Comparison of ENCODE assay signal across 19 cellular contexts in the genomic region with DNA sequence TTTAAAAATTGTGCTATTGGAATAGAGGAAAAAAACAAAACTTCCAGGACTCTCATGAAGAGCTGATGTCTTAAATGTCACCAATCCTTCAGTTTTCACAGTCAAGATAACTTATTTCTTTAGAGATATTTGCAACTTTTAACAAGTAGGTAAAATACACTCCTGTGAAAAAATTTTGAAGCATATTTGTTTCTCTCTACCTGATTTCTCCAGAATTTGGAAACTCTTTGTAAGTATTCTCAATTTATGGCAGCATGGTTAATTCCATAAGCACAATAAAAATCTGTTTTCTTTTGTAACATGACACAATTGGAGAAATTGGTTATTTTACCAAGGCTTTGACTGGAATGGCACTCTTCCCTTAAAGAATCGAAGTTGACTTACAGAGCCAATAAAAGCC. TPM values are rescaled to one million over a fixed set of nuclear protein-coding genes. Genes with fewer than 3 reads are reported as not detected.
A peak's percentile ranks its signal among the peaks of the same experiment; 100 is the strongest.
DNase-seq lines count a peak whose midpoint lies in the region; ATAC-seq and TF ChIP-seq lines count a peak whose summit lies in the region.
"Had no signal": no experiment of that assay in that cellular context is flagged by ENCODE, and none has a peak within 500 bp of the region (broad histone marks: within the 10 kb centered on the region; RNA-seq: fewer than 3 reads in every experiment).

No MANE protein-coding gene starts in this region.

- no peaks in the 10 kb centered on the region for H3K79me2 ChIP-seq in mesendoderm (ENCODE audit: control insufficient read depth, insufficient read depth, low read length)

- H3K79me1 ChIP-seq in mesendoderm (ENCODE audit: low read length) = no peaks in the 10 kb centered on the region

- H3K27ac ChIP-seq in HEK293 (ENCODE audit: extremely low read depth, low read depth, low read length) (no peak overlapping the region), mesendoderm (ENCODE audit: low read depth, low read length) (no peak overlapping the region), RWPE1 (no peak overlapping the region), lower lobe of right lung (no peak overlapping the region)
- H3K27ac ChIP-seq: BLaER1 had no signal

- H3K36me3 Mint-ChIP-seq in activated CD4-positive, alpha-beta T cell treated with anti-CD3 and anti-CD28 coated beads, Interleukin-2, amount 10 ng/mL, durations not matched to agents 24 days and 14 days (ENCODE audit: low read depth) = peaks cover 54% of the 10 kb centered on the region

- no CpG with 5 or more reads among the region's 1 CpG for WGBS in mesendoderm (ENCODE audit: extremely low coverage, insufficient coverage, low lambda C conversion rate)

- POLR2A ChIA-PET in HEK293 (lab: Yijun Ruan, JAX) (no interaction called here), RWPE1 (lab: Yijun Ruan, JAX; ENCODE audit: low non-redundant PET) (no interaction called here)

- H3K4me1 ChIP-seq in HEK293 (ENCODE audit: control insufficient read depth, insufficient read depth, low read length) (no peaks in the 10 kb centered on the region), mesendoderm (ENCODE audit: control insufficient read depth, low read depth, low read length) (no peaks in the 10 kb centered on the region), lower lobe of right lung (peaks cover 47% of the 10 kb centered on the region)
- H3K4me1 ChIP-seq: BE2C had no signal

- no peak overlapping the region for H3K23ac ChIP-seq in mesendoderm (ENCODE audit: low read length)

- no peak overlapping the region for H4K5ac ChIP-seq in mesendoderm (ENCODE audit: low read length)

- no peak overlapping the region for H3K18ac ChIP-seq in mesendoderm (ENCODE audit: low read length)

- no peak overlapping the region for H2BK120ac ChIP-seq in mesendoderm (ENCODE audit: low read depth, low read length)

- H3K4ac ChIP-seq in mesendoderm (ENCODE audit: low read depth, low read length) = no peak overlapping the region

- H4K8ac ChIP-seq in mesendoderm (ENCODE audit: low read depth, low read length) = no peak overlapping the region

- H3K27ac Mint-ChIP-seq in activated CD4-positive, alpha-beta T cell treated with anti-CD3 and anti-CD28 coated beads, Interleukin-2, amount 10 ng/mL, durations not matched to agents 24 days and 14 days = no peak overlapping the region
- H3K27ac Mint-ChIP-seq: CD4-positive, alpha-beta T cell had no signal

- H3K56ac ChIP-seq in mesendoderm (ENCODE audit: low read length) = no peak overlapping the region

- no peak overlapping the region for H3K4me2 ChIP-seq in mesendoderm (ENCODE audit: low read length)
- H3K4me2 ChIP-seq: BLaER1 had no signal

- H3K9ac ChIP-seq in mesendoderm (ENCODE audit: low read length) = no peak overlapping the region
- H3K9ac ChIP-seq: BLaER1 had no signal

- no peak overlapping the region for H3K4me3 Mint-ChIP-seq in activated CD4-positive, alpha-beta T cell treated with anti-CD3 and anti-CD28 coated beads, Interleukin-2, amount 10 ng/mL, durations not matched to agents 24 days and 14 days
- H3K4me3 Mint-ChIP-seq: CD14-positive monocyte had no signal

- ATAC-seq in lower lobe of right lung = no peak
- ATAC-seq: CD8-positive, alpha-beta T cell had no signal

- no peak overlapping the region for H2BK15ac ChIP-seq in mesendoderm (replicated peaks; ENCODE audit: low read depth)

- H3K4me3 ChIP-seq in HEK293 (ENCODE audit: low read depth, low read length) (no peak overlapping the region), mesendoderm (ENCODE audit: low read length) (no peak overlapping the region), lower lobe of right lung (no peak overlapping the region)
- H3K4me3 ChIP-seq: BLaER1 had no signal

- H3K27me3 Mint-ChIP-seq in activated CD4-positive, alpha-beta T cell treated with anti-CD3 and anti-CD28 coated beads, Interleukin-2, amount 10 ng/mL, durations not matched to agents 24 days and 14 days = no peaks in the 10 kb centered on the region
- H3K27me3 Mint-ChIP-seq: CD4-positive, alpha-beta T cell had no signal

- H2AK5ac ChIP-seq in mesendoderm (ENCODE audit: low read length) = no peak overlapping the region

- CTCF ChIA-PET in HEK293 (lab: Yijun Ruan, JAX) (no interaction called here), RWPE1 (lab: Yijun Ruan, JAX) (no interaction called here)

- H3K9me3 Mint-ChIP-seq in activated CD4-positive, alpha-beta T cell treated with anti-CD3 and anti-CD28 coated beads, Interleukin-2, amount 10 ng/mL, durations not matched to agents 24 days and 14 days = peaks cover 13% of the 10 kb centered on the region
- H3K9me3 Mint-ChIP-seq: CD4-positive, alpha-beta T cell; CD8-positive, alpha-beta T cell had no signal

- H3K9me3 ChIP-seq in HEK293 (ENCODE audit: control insufficient read depth, insufficient read depth, low read depth, low read length) (no peaks in the 10 kb centered on the region), lower lobe of right lung (no peaks in the 10 kb centered on the region)
- H3K9me3 ChIP-seq: BE2C, Caco-2 had no signal

- DNase-seq in mesendoderm = peak; percentile 13
- DNase-seq in renal cortical epithelial cell (ENCODE audit: low read depth) = peak; percentile 7
- DNase-seq in RWPE1 (ENCODE audit: low spot score) = no peak
- DNase-seq in lower lobe of right lung = no peak
- no peak for DNase-seq in activated CD4-positive, alpha-beta T cell treated with anti-CD3 and anti-CD28 coated beads, Interleukin-2, amount 10 ng/mL, durations not matched to agents 24 days and 14 days
- DNase-seq: 8988T; ACHN; BE2C; C1 segment of cervical spinal cord; Caco-2; Calu3; CD4-positive, alpha-beta T cell; CD8-positive, alpha-beta T cell; DMS79 treated with DMSO at 0.1 percent for 48 hours; GF-D8 had no signal

- H2BK5ac ChIP-seq in mesendoderm (ENCODE audit: low read length) = no peak overlapping the region

- no peaks in the 10 kb centered on the region for H3K27me3 ChIP-seq in mesendoderm (ENCODE audit: insufficient read depth, low read length, poor library complexity)
- no peaks in the 10 kb centered on the region for H3K27me3 ChIP-seq in lower lobe of right lung (ENCODE audit: low read depth)
- H3K27me3 ChIP-seq: BE2C, BLaER1 had no signal

- peaks cover 35% of the 10 kb centered on the region for H3K4me1 Mint-ChIP-seq in activated CD4-positive, alpha-beta T cell treated with anti-CD3 and anti-CD28 coated beads, Interleukin-2, amount 10 ng/mL, durations not matched to agents 24 days and 14 days

- intact Hi-C loops in lower lobe of right lung (cut with DNase I) = no loop called here
- intact Hi-C loops in activated CD4-positive, alpha-beta T cell treated with anti-CD3 and anti-CD28 coated beads, Interleukin-2, amount 10 ng/mL, durations not matched to agents 24 days and 14 days (cut with micrococcal nuclease) = loop anchor here (10.0 kb wide), 1 partner anchor 141 kb away; no protein-coding TSS in a partner anchor

- H3K36me3 ChIP-seq in HEK293 (ENCODE audit: control insufficient read depth in 2 of 2, insufficient read depth in 1 of 2, low read length in 2 of 2) (no peaks in the 10 kb centered on the region), mesendoderm (ENCODE audit: control insufficient read depth, insufficient read depth, low read length) (no peaks in the 10 kb centered on the region), lower lobe of right lung (no peaks in the 10 kb centered on the region)
- H3K36me3 ChIP-seq: BE2C, BLaER1 had no signal

- no peak for TF ChIP-seq CTCF in HEK293 (tag by site-specific recombination; IDR thresholded peaks at IDR 0.05)
- TF ChIP-seq CTCF in RWPE1 (conservative IDR thresholded peaks at IDR 0.05; ENCODE audit: low read depth) = no peak
- TF ChIP-seq CTCF in lower lobe of right lung (IDR thresholded peaks at IDR 0.05) = no peak

TF ChIP-seq in HEK293, 187 proteins besides CTCF, POLR2A, EP300 and RAD21:
- TF ChIP-seq SETDB1 (IDR thresholded peaks at IDR 0.05; ENCODE audit: insufficient read length, low read length) (peak; percentile 91), GLIS1 (tag by site-specific recombination; IDR thresholded peaks at IDR 0.05) (no peak)

RNA-seq across cellular contexts. Expression of gene CASP4, which starts 4.1 kb away (rescaled TPM):
- not detected for polyA plus RNA-seq in mesendoderm (2013, experiment 1 of 2)
- polyA plus RNA-seq in mesendoderm (2013, experiment 2 of 2) = not detected
- total RNA-seq in renal cortical epithelial cell = 150 and 201 TPM in 2 replicates
- 113 TPM for total RNA-seq in lower lobe of right lung
- 25.0 and 29.2 TPM in 2 replicates for total RNA-seq in activated CD4-positive, alpha-beta T cell treated with anti-CD3 and anti-CD28 coated beads, Interleukin-2, amount 10 ng/mL, durations not matched to agents 24 days and 14 days

RNA-seq across cellular contexts. Expression of gene CASP5, which starts 58.7 kb away (rescaled TPM):
- not detected for polyA plus RNA-seq in mesendoderm (2013, experiment 1 of 2)
- not detected for polyA plus RNA-seq in mesendoderm (2013, experiment 2 of 2)
- total RNA-seq in renal cortical epithelial cell = not detected in 2 replicates
- 5.8 TPM for total RNA-seq in lower lobe of right lung
- not detected in 2 replicates for total RNA-seq in activated CD4-positive, alpha-beta T cell treated with anti-CD3 and anti-CD28 coated beads, Interleukin-2, amount 10 ng/mL, durations not matched to agents 24 days and 14 days
- total RNA-seq: A673; Calu3; CD4-positive, alpha-beta T cell; CD8-positive, alpha-beta T cell had no signal

Comparison
In these comparisons a context has a peak if more than half of its experiments do, and no peak if none do; other contexts are left out.
1. DNase-seq: peak in mesendoderm (single experiment) and renal cortical epithelial cell (single experiment); none in RWPE1 (single experiment), lower lobe of right lung (single experiment) and activated CD4-positive, alpha-beta T cell treated with anti-CD3 and anti-CD28 coated beads, Interleukin-2, amount 10 ng/mL, durations not matched to agents 24 days and 14 days (single experiment).